Comparison of ENCODE assay signal across 25 cellular contexts in genomic region chr3:13217253-13217652, GRCh38.
"Had no signal": no experiment of that assay in that cellular context is flagged by ENCODE, and none has a peak within 500 bp of the region (broad histone marks: within the 10 kb centered on the region; RNA-seq: fewer than 3 reads in every experiment).

No MANE protein-coding gene starts in this region.

- H3K4me3 ChIP-seq: esophagus squamous epithelium, gastrocnemius medialis, heart right ventricle, left ventricle myocardium inferior, lower lobe of right lung, mucosa of descending colon had no signal

- H3K27me3 Mint-ChIP-seq: dendritic cell treated with granulocyte-macrophage colony-stimulating factor and Interleukin-4, amounts not matched to agents 40 ng/mL and 50 ng/mL, for 4 days had no signal

- ATAC-seq: effector memory CD8-positive, alpha-beta T cell; gastrocnemius medialis; heart right ventricle; left colon; left lobe of liver; lower lobe of right lung; mucosa of descending colon; naive thymus-derived CD8-positive, alpha-beta T cell had no signal

- DNase-seq: cortex of kidney; effector CD8-positive, alpha-beta T cell; effector memory CD8-positive, alpha-beta T cell; endodermal cell; erythroblast; esophagus squamous epithelium; foreskin melanocyte; gastrocnemius medialis; glutamatergic neuron; head of caudate nucleus; heart right ventricle; hippocampal formation; kidney glomerular epithelial cell; left colon; left ventricle myocardium inferior; lower lobe of right lung; mesenchymal stem cell; mucosa of descending colon; naive B cell had no signal

- H3K4me3 Mint-ChIP-seq: dendritic cell treated with granulocyte-macrophage colony-stimulating factor and Interleukin-4, amounts not matched to agents 40 ng/mL and 50 ng/mL, for 4 days; effector memory CD8-positive, alpha-beta T cell; endodermal cell; mesothelial cell of epicardium; naive B cell; naive thymus-derived CD8-positive, alpha-beta T cell had no signal

- H3K27me3 ChIP-seq: gastrocnemius medialis had no signal

- H3K4me1 Mint-ChIP-seq: endodermal cell; mesothelial cell of epicardium; naive B cell; naive thymus-derived CD8-positive, alpha-beta T cell had no signal

- H3K36me3 Mint-ChIP-seq: mesothelial cell of epicardium; naive thymus-derived CD8-positive, alpha-beta T cell had no signal

- H3K36me3 ChIP-seq: esophagus squamous epithelium, gastrocnemius medialis, heart right ventricle, left ventricle myocardium inferior, lower lobe of right lung had no signal

- H3K27ac Mint-ChIP-seq: dendritic cell treated with granulocyte-macrophage colony-stimulating factor and Interleukin-4, amounts not matched to agents 40 ng/mL and 50 ng/mL, for 4 days; effector memory CD8-positive, alpha-beta T cell; endodermal cell; mesothelial cell of epicardium; naive B cell; naive thymus-derived CD8-positive, alpha-beta T cell had no signal

- H3K9me3 ChIP-seq: esophagus squamous epithelium, gastrocnemius medialis, heart right ventricle, left ventricle myocardium inferior, lower lobe of right lung, mucosa of descending colon had no signal

- H3K4me1 ChIP-seq: heart right ventricle, left ventricle myocardium inferior, lower lobe of right lung had no signal

- H3K9me3 Mint-ChIP-seq: dendritic cell treated with granulocyte-macrophage colony-stimulating factor and Interleukin-4, amounts not matched to agents 40 ng/mL and 50 ng/mL, for 4 days; effector memory CD8-positive, alpha-beta T cell; endodermal cell; mesothelial cell of epicardium; naive B cell; naive thymus-derived CD8-positive, alpha-beta T cell had no signal

- H3K27ac ChIP-seq: esophagus squamous epithelium, gastrocnemius medialis, heart right ventricle, left ventricle myocardium inferior, lower lobe of right lung had no signal

- FAIRE-seq: endometrium, islet of Langerhans had no signal
